In genomic region chr9:99135498-99135897, GRCh38 we compare ENCODE assay signal across 14 cellular contexts. TPM values are rescaled to one million over a fixed set of nuclear protein-coding genes. Genes with fewer than 3 reads are reported as not detected.
A peak's percentile ranks its signal among the peaks of the same experiment; 100 is the strongest.
DNase-seq lines count a peak whose midpoint lies in the region; ATAC-seq, FAIRE-seq and TF ChIP-seq lines count a peak whose summit lies in the region.
"Had no signal": no experiment of that assay in that cellular context is flagged by ENCODE, and none has a peak within 500 bp of the region (broad histone marks: within the 10 kb centered on the region; RNA-seq: fewer than 3 reads in every experiment).

No MANE protein-coding gene starts in this region.

- ATAC-seq in K562 (peak; percentile 22; the same call in 1 of the 3 replicates), GM21390 (IDR thresholded peaks at IDR 0.05; ENCODE audit: unreplicated experiment) (no peak)

- H3K27me3 Mint-ChIP-seq in activated naive CD4-positive, alpha-beta T cell treated with anti-CD3 and anti-CD28 coated beads, Interleukin-2, amount 10 ng/mL, durations not matched to agents 7 days and 5 days, result no peaks in the 10 kb centered on the region

- peaks cover 33% of the 10 kb centered on the region for H3K79me2 ChIP-seq in K562 (ENCODE audit: control insufficient read depth, insufficient read depth, low read length)
- no peaks in the 10 kb centered on the region for H3K79me2 ChIP-seq in mesendoderm (ENCODE audit: control insufficient read depth, insufficient read depth, low read length)

- peaks cover 6% of the 10 kb centered on the region for H3K79me1 ChIP-seq in mesendoderm (ENCODE audit: low read length)

- no peak overlapping the region for H2BK15ac ChIP-seq in mesendoderm (replicated peaks; ENCODE audit: low read depth)

- H3K27ac Mint-ChIP-seq in activated naive CD4-positive, alpha-beta T cell treated with anti-CD3 and anti-CD28 coated beads, Interleukin-2, amount 10 ng/mL, durations not matched to agents 7 days and 5 days, result peak overlapping the region; percentile 95
- H3K27ac Mint-ChIP-seq: nephron had no signal

- no peaks in the 10 kb centered on the region for H4K20me1 ChIP-seq in K562 (replicated peaks; ENCODE audit: control insufficient read depth, insufficient read depth, low read length)

- H3K4me1 ChIP-seq in K562 (replicated peaks in 1 of 2; ENCODE audit: control insufficient read depth in 2 of 2, insufficient read depth in 2 of 2, low read length in 2 of 2), result peaks cover 0 to 15% of the 10 kb centered on the region in 2 experiments; a peak in 3 of 5 replicates
- no peaks in the 10 kb centered on the region for H3K4me1 ChIP-seq in mesendoderm (ENCODE audit: control insufficient read depth, low read depth, low read length)

- TF ChIP-seq POLR2A in K562 (conservative IDR thresholded peaks at IDR 0.05), result no peak

- H3K4me1 Mint-ChIP-seq in activated naive CD4-positive, alpha-beta T cell treated with anti-CD3 and anti-CD28 coated beads, Interleukin-2, amount 10 ng/mL, durations not matched to agents 7 days and 5 days, result peaks cover 75% of the 10 kb centered on the region

- H3K4ac ChIP-seq in mesendoderm (ENCODE audit: low read depth, low read length), result no peak overlapping the region

- H3K4me3 ChIP-seq in Jurkat, Clone E6-1 (ENCODE audit: low read length), result peak overlapping the region; percentile 17; the same call in 1 of the 2 replicates
- H3K4me3 ChIP-seq in K562 (no peak overlapping the region), mesendoderm (ENCODE audit: low read length) (no peak overlapping the region)
- H3K4me3 ChIP-seq: esophagus squamous epithelium, spleen had no signal

- no peak for TF ChIP-seq CTCF in K562 (IDR thresholded peaks at IDR 0.05 in 2 of 3, conservative IDR thresholded peaks at IDR 0.05 in 1 of 3; ENCODE audit: insufficient read depth in 2 of 3, low read depth in 1 of 3, low read length in 3 of 3)

- peak; percentile 26 for DNase-seq in activated naive CD4-positive, alpha-beta T cell treated with anti-CD3 and anti-CD28 coated beads, Interleukin-2, amount 10 ng/mL, durations not matched to agents 7 days and 5 days
- no peak for DNase-seq in activated naive CD4-positive, alpha-beta T cell (lab: John Stamatoyannopoulos, UW)
- DNase-seq in Jurkat, Clone E6-1 (ENCODE audit: low read depth, low spot score), result peak; percentile 80
- no peak for DNase-seq in K562 (ENCODE audit: extremely low read depth in 1 of 4, low spot score in 3 of 4)
- no peak for DNase-seq in SKM-1 (lab: John Stamatoyannopoulos, UW; ENCODE audit: unreplicated experiment)
- no peak for DNase-seq in HEK293T (ENCODE audit: extremely low spot score)
- DNase-seq in mesendoderm, result no peak
- DNase-seq: esophagus squamous epithelium, islet precursor cell, KG1, NCI-H526, spleen had no signal

- no peak for TF ChIP-seq RAD21 in K562 (CRISPR knock-in tag; conservative IDR thresholded peaks at IDR 0.05 in 1 of 2, IDR thresholded peaks at IDR 0.05 in 1 of 2)

- CTCF ChIA-PET in activated naive CD4-positive, alpha-beta T cell treated with anti-CD3 and anti-CD28 coated beads, Interleukin-2, amount 10 ng/mL, durations not matched to agents 7 days and 5 days (lab: Charles Lee), result interaction anchor here (0.8 to 20.1 kb wide), 5 partner anchors 12 to 136 kb away, joined by 3 to 298 read pairs (median 5); no protein-coding TSS in a partner anchor
- CTCF ChIA-PET in K562 (lab: Yijun Ruan, JAX; ENCODE audit: low intra/inter-chr PET ratio), result no interaction called here
- CTCF ChIA-PET in HEK293T (lab: Yijun Ruan, JAX), result interaction anchor here (0.6 to 0.7 kb wide), 2 partner anchors 224 to 328 kb away, joined by 3 read pairs; partner anchors contain the start of gene GALNT12

- H3K27me3 ChIP-seq in K562 (ENCODE audit: control insufficient read depth in 2 of 2, insufficient read depth in 2 of 2, low read length in 2 of 2) (no peaks in the 10 kb centered on the region), mesendoderm (ENCODE audit: insufficient read depth, low read length, poor library complexity) (no peaks in the 10 kb centered on the region)
- H3K27me3 ChIP-seq: esophagus squamous epithelium, spleen had no signal

- H3K4me3 Mint-ChIP-seq in activated naive CD4-positive, alpha-beta T cell treated with anti-CD3 and anti-CD28 coated beads, Interleukin-2, amount 10 ng/mL, durations not matched to agents 7 days and 5 days, result peak overlapping the region; percentile 44
- H3K4me3 Mint-ChIP-seq: nephron had no signal

- no peak overlapping the region for H4K5ac ChIP-seq in mesendoderm (ENCODE audit: low read length)

- no peak overlapping the region for H2BK5ac ChIP-seq in mesendoderm (ENCODE audit: low read length)

- WGBS in K562 (ENCODE audit: insufficient coverage, low coverage, missing lambda C conversion rate), result 89% methylated on average over 4 of the region's 4 CpGs
- no CpG with 5 or more reads among the region's 4 CpGs for WGBS in mesendoderm (ENCODE audit: extremely low coverage, insufficient coverage, low lambda C conversion rate)

- intact Hi-C loops in K562 (cut with micrococcal nuclease), result no loop called here

- FAIRE-seq in K562 (lab: Jason Lieb, UNC), result no peak

- H3K9me3 Mint-ChIP-seq in activated naive CD4-positive, alpha-beta T cell treated with anti-CD3 and anti-CD28 coated beads, Interleukin-2, amount 10 ng/mL, durations not matched to agents 7 days and 5 days, result no peaks in the 10 kb centered on the region

- TF ChIP-seq EP300 in K562 (IDR thresholded peaks at IDR 0.05; ENCODE audit: low read length), result no peak

- H3K4me2 ChIP-seq in K562 (ENCODE audit: insufficient read depth, low read length), result no peak overlapping the region
- H3K4me2 ChIP-seq in mesendoderm (ENCODE audit: low read length), result no peak overlapping the region

- H3K36me3 ChIP-seq in K562 (ENCODE audit: control insufficient read depth, insufficient read depth, low read length) (peaks cover 66% of the 10 kb centered on the region), mesendoderm (ENCODE audit: control insufficient read depth, insufficient read depth, low read length) (no peaks in the 10 kb centered on the region)

- H2BK120ac ChIP-seq in mesendoderm (ENCODE audit: low read depth, low read length), result no peak overlapping the region

- H3K56ac ChIP-seq in mesendoderm (ENCODE audit: low read length), result no peak overlapping the region

- in situ Hi-C loops in K562 (cut with MboI), result loop anchor here (5.0 to 10.0 kb wide), 2 partner anchors 121 to 283 kb away; no protein-coding TSS in a partner anchor

- no TSS peak for BruUV-seq in K562 (replicated peaks; lab: Mats Ljungman, UMichigan)

- H3K36me3 Mint-ChIP-seq in activated naive CD4-positive, alpha-beta T cell treated with anti-CD3 and anti-CD28 coated beads, Interleukin-2, amount 10 ng/mL, durations not matched to agents 7 days and 5 days, result peaks cover 66% of the 10 kb centered on the region

- no peak overlapping the region; the same call in 2 of the 3 replicates for H3K27ac ChIP-seq in K562 (ENCODE audit: extremely low read depth, low read depth, low read length)
- H3K27ac ChIP-seq in mesendoderm (ENCODE audit: low read depth, low read length), result no peak overlapping the region

- no peak overlapping the region for H2AK5ac ChIP-seq in mesendoderm (ENCODE audit: low read length)

- H3K18ac ChIP-seq in mesendoderm (ENCODE audit: low read length), result no peak overlapping the region

- no peak overlapping the region for H3K23ac ChIP-seq in mesendoderm (ENCODE audit: low read length)

- POLR2A ChIA-PET in K562 (lab: Yijun Ruan, JAX), result interaction anchor here (0.6 to 1.1 kb wide), 2 partner anchors 13 to 1290 kb away, joined by 3 to 4 read pairs; no protein-coding TSS in a partner anchor
- POLR2A ChIA-PET in HEK293T (lab: Yijun Ruan, JAX), result interaction anchor here (0.7 kb wide), 1 partner anchor 327 kb away, joined by 3 read pairs; no protein-coding TSS in a partner anchor

- H4K8ac ChIP-seq in mesendoderm (ENCODE audit: low read depth, low read length), result no peak overlapping the region

- H3K9me1 ChIP-seq in K562 (ENCODE audit: control insufficient read depth, insufficient read depth, low read length), result no peaks in the 10 kb centered on the region

- no peak overlapping the region for H2AFZ ChIP-seq in K562 (ENCODE audit: low read depth, low read length)

- H3K9ac ChIP-seq in K562 (ENCODE audit: insufficient read depth in 1 of 2, low read depth in 2 of 2, low read length in 2 of 2), result no peak overlapping the region
- no peak overlapping the region for H3K9ac ChIP-seq in mesendoderm (ENCODE audit: low read length)

- no peaks in the 10 kb centered on the region for H3K9me3 ChIP-seq in K562 (replicated peaks; ENCODE audit: control insufficient read depth, insufficient read depth, low read depth, low read length)
- H3K9me3 ChIP-seq: esophagus squamous epithelium, spleen had no signal

TF ChIP-seq in K562, 482 proteins besides CTCF, POLR2A, EP300 and RAD21 (continues in another document):
- no peak for TF ChIP-seq KAT2B (IDR thresholded peaks at IDR 0.05; ENCODE audit: low read depth, low read length)

TF ChIP-seq in HEK293T, 16 proteins besides CTCF, POLR2A, EP300 and RAD21:
- TF ChIP-seq SP1 (IDR thresholded peaks at IDR 0.05), result no peak
- TF ChIP-seq ARNT (IDR thresholded peaks at IDR 0.05), result no peak

RNA-seq across cellular contexts. Expression of gene TGFBR1, which starts 30.6 kb away (rescaled TPM):
- 8.5 TPM for polyA plus RNA-seq in Jurkat, Clone E6-1 (2012; ENCODE audit: insufficient read depth, insufficient read length)
- 128 and 138 TPM in 2 replicates for total RNA-seq in K562 (2011; cell fraction: chromatin; rRNA removed; ENCODE audit: low replicate concordance)
- total RNA-seq in K562 (2011; cell fraction: nucleolus; rRNA removed), result 54.0 and 59.5 TPM in 2 replicates
- 105 and 166 TPM in 2 replicates for total RNA-seq in K562 (2011; cell fraction: nucleoplasm; rRNA removed)
- total RNA-seq in K562 (2014; rRNA removed) (22.0 and 23.8 TPM in 2 replicates), K562 (2014; rRNA removed; fragmentation: Illumina TruSeq; extraction: Trizol) (43.7 and 52.6 TPM in 2 replicates), K562 (2015; rRNA removed; fragmentation: Illumina TruSeq; extraction: Trizol) (39.6 and 42.7 TPM in 2 replicates), K562 (2021) (47.1 and 51.9 TPM in 2 replicates)
- polyA plus RNA-seq in K562 (2011; rRNA removed) (60.6 and 62.4 TPM in 2 replicates), K562 (2014; fragmentation: Illumina TruSeq; extraction: Trizol) (21.0 and 22.9 TPM in 2 replicates), K562 (2014; fragmentation: Nextera tagmentation; extraction: Ambion mirVana) (10 to 100 TPM; 15.9 to 57.6 TPM), K562 (2014; rRNA removed) (14.0 and 15.5 TPM in 2 replicates)
- polyA plus RNA-seq in K562 (2011; cell fraction: cytosol; rRNA removed), result 26.0 and 33.7 TPM in 2 replicates
- polyA plus RNA-seq in K562 (2011; cell fraction: nucleus; rRNA removed), result 34.5 and 36.0 TPM in 2 replicates
- polyA plus RNA-seq in K562 (2012), result 21.8 and 26.0 TPM in 2 replicates
- 200 and 204 TPM in 2 replicates for polyA minus RNA-seq in K562 (2011; rRNA and poly(A)+ RNA removed)
- polyA minus RNA-seq in K562 (2011; cell fraction: cytosol; rRNA and poly(A)+ RNA removed), result 71.2 and 76.9 TPM in 2 replicates
- polyA minus RNA-seq in K562 (2011; cell fraction: nucleus; rRNA and poly(A)+ RNA removed), result 21.1 and 40.8 TPM in 2 replicates
- polyA plus RNA-seq in mesendoderm (2013, experiment 1 of 2), result 21.7 TPM
- polyA plus RNA-seq in mesendoderm (2013, experiment 2 of 2), result 21.0 TPM

Comparison
In these comparisons a context has a peak if more than half of its experiments do, and no peak if none do; other contexts are left out.
1. DNase-seq: peak in activated naive CD4-positive, alpha-beta T cell treated with anti-CD3 and anti-CD28 coated beads, Interleukin-2, amount 10 ng/mL, durations not matched to agents 7 days and 5 days (single experiment) and Jurkat, Clone E6-1 (single experiment); none in activated naive CD4-positive, alpha-beta T cell (0 of 4), K562 (0 of 4), SKM-1 (single experiment), HEK293T (single experiment) and mesendoderm (single experiment).